In genomic region chr11:45339754-45340519, GRCh38 we compare ENCODE assay signal across 2 cellular contexts.
TF ChIP-seq lines count a peak whose summit lies in the region.

No MANE protein-coding gene starts in this region.

TF ChIP-seq in A549, 52 proteins besides CTCF, POLR2A, EP300 and RAD21 (continued from another document):
- TF ChIP-seq, protein P1, sequence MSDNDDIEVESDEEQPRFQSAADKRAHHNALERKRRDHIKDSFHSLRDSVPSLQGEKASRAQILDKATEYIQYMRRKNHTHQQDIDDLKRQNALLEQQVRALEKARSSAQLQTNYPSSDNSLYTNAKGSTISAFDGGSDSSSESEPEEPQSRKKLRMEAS (IDR thresholded peaks at IDR 0.05): peak; percentile 68
- no peak for TF ChIP-seq HOXB13 (CRISPR knock-in tag; IDR thresholded peaks at IDR 0.05; ENCODE audit: low read depth)
- no peak for TF ChIP-seq FOXS1 (CRISPR knock-in tag; IDR thresholded peaks at IDR 0.05)

TF ChIP-seq in GM12878, 131 proteins besides CTCF, POLR2A, EP300 and RAD21 (continues in another document):
- TF ChIP-seq, protein P2, sequence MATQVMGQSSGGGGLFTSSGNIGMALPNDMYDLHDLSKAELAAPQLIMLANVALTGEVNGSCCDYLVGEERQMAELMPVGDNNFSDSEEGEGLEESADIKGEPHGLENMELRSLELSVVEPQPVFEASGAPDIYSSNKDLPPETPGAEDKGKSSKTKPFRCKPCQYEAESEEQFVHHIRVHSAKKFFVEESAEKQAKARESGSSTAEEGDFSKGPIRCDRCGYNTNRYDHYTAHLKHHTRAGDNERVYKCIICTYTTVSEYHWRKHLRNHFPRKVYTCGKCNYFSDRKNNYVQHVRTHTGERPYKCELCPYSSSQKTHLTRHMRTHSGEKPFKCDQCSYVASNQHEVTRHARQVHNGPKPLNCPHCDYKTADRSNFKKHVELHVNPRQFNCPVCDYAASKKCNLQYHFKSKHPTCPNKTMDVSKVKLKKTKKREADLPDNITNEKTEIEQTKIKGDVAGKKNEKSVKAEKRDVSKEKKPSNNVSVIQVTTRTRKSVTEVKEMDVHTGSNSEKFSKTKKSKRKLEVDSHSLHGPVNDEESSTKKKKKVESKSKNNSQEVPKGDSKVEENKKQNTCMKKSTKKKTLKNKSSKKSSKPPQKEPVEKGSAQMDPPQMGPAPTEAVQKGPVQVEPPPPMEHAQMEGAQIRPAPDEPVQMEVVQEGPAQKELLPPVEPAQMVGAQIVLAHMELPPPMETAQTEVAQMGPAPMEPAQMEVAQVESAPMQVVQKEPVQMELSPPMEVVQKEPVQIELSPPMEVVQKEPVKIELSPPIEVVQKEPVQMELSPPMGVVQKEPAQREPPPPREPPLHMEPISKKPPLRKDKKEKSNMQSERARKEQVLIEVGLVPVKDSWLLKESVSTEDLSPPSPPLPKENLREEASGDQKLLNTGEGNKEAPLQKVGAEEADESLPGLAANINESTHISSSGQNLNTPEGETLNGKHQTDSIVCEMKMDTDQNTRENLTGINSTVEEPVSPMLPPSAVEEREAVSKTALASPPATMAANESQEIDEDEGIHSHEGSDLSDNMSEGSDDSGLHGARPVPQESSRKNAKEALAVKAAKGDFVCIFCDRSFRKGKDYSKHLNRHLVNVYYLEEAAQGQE (IDR thresholded peaks at IDR 0.05; ENCODE audit: low read depth, low read length): no peak
- peak; percentile 28; the same call in 1 of the 2 replicates for TF ChIP-seq ZNF384 (IDR thresholded peaks at IDR 0.05; ENCODE audit: borderline replicate concordance, low read depth, low read length)
- TF ChIP-seq BRCA1 (IDR thresholded peaks at IDR 0.05; ENCODE audit: low read depth, low read length): no peak
- TF ChIP-seq CHD4 (IDR thresholded peaks at IDR 0.05): no peak
- peak; percentile 56; the same call in 1 of the 2 replicates for TF ChIP-seq CREB1 (IDR thresholded peaks at IDR 0.05; ENCODE audit: low read depth)
- TF ChIP-seq IKZF1 (conservative IDR thresholded peaks at IDR 0.05): no peak
- TF ChIP-seq RFX5 (IDR thresholded peaks at IDR 0.05; ENCODE audit: low read depth, low read length): no peak
- TF ChIP-seq NBN (IDR thresholded peaks at IDR 0.05): peak; percentile 45; the same call in 1 of the 2 replicates
- peak; percentile 54 for TF ChIP-seq SKIL (IDR thresholded peaks at IDR 0.05; ENCODE audit: low read depth, poor library complexity, severe bottlenecking)
- peak; percentile 92 for TF ChIP-seq POU2F2 (IDR thresholded peaks at IDR 0.05; ENCODE audit: borderline replicate concordance, low read depth, low read length)
- peak; percentile 66 for TF ChIP-seq PKNOX1 (IDR thresholded peaks at IDR 0.05)
- TF ChIP-seq MTA2 (IDR thresholded peaks at IDR 0.05; ENCODE audit: low read depth): peak; percentile 47
- 0 out of 2 replicates have a peak, but pooled peaks have one; percentile 43 for TF ChIP-seq HDGF (IDR thresholded peaks at IDR 0.05)
- TF ChIP-seq MYB (IDR thresholded peaks at IDR 0.05; ENCODE audit: borderline replicate concordance, low read depth, low read length): no peak
- TF ChIP-seq EGR1 (IDR thresholded peaks at IDR 0.05; ENCODE audit: borderline replicate concordance in 1 of 2, low read depth in 2 of 2, low read length in 2 of 2): 0 out of 3 replicates have a peak, but pooled peaks of 1 of the 2 experiments have one; percentile 3
- peak; percentile 72; the same call in 1 of the 2 replicates for TF ChIP-seq YY1 (IDR thresholded peaks at IDR 0.05; ENCODE audit: low read depth, low read length)
- no peak for TF ChIP-seq BACH1 (IDR thresholded peaks at IDR 0.05; ENCODE audit: borderline replicate concordance)
- TF ChIP-seq BHLHE40 (IDR thresholded peaks at IDR 0.05; ENCODE audit: borderline replicate concordance in 1 of 2, low read depth in 2 of 2, low read length in 1 of 2): peak in 1 of 2 experiments; percentile 33; a peak in 1 of 4 replicates
- TF ChIP-seq IRF5 (IDR thresholded peaks at IDR 0.05; ENCODE audit: borderline replicate concordance): no peak
- TF ChIP-seq USF2 (IDR thresholded peaks at IDR 0.05; ENCODE audit: borderline replicate concordance, low read depth, low read length): no peak
- peak; percentile 38; the same call in 1 of the 2 replicates for TF ChIP-seq BMI1 (IDR thresholded peaks at IDR 0.05; ENCODE audit: borderline replicate concordance)
- no peak for TF ChIP-seq CBX3 (IDR thresholded peaks at IDR 0.05; ENCODE audit: borderline replicate concordance, low read depth)
- TF ChIP-seq, protein P3, sequence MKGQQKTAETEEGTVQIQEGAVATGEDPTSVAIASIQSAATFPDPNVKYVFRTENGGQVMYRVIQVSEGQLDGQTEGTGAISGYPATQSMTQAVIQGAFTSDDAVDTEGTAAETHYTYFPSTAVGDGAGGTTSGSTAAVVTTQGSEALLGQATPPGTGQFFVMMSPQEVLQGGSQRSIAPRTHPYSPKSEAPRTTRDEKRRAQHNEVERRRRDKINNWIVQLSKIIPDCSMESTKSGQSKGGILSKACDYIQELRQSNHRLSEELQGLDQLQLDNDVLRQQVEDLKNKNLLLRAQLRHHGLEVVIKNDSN (IDR thresholded peaks at IDR 0.05; ENCODE audit: borderline replicate concordance, extremely low read length, insufficient read depth, low read depth, low read length): no peak
- 0 out of 2 replicates have a peak, but pooled peaks have one; percentile 4 for TF ChIP-seq NRF1 (conservative IDR thresholded peaks at IDR 0.05; ENCODE audit: low read depth, low read length)
- TF ChIP-seq SMARCA5 (IDR thresholded peaks at IDR 0.05): 0 out of 2 replicates have a peak, but pooled peaks have one; percentile 32
- TF ChIP-seq MXI1 (IDR thresholded peaks at IDR 0.05; ENCODE audit: low read depth, low read length): peak; percentile 49; the same call in 1 of the 2 replicates
- no peak for TF ChIP-seq RELB (IDR thresholded peaks at IDR 0.05; ENCODE audit: low read depth)
- no peak for TF ChIP-seq ZZZ3 (IDR thresholded peaks at IDR 0.05; ENCODE audit: control insufficient read depth, insufficient read length, low read depth)
- peak; percentile 76 for TF ChIP-seq GATAD2B (conservative IDR thresholded peaks at IDR 0.05; ENCODE audit: low read depth)
- no peak for TF ChIP-seq SUZ12 (IDR thresholded peaks at IDR 0.05; ENCODE audit: unreplicated experiment)
- peak; percentile 69 for TF ChIP-seq SMC3 (IDR thresholded peaks at IDR 0.05; ENCODE audit: borderline replicate concordance, low read length)
- TF ChIP-seq SPI1 (IDR thresholded peaks at IDR 0.05; ENCODE audit: borderline replicate concordance, insufficient read depth, low read depth, low read length): 0 out of 2 replicates have a peak, but pooled peaks have one; percentile 4
- TF ChIP-seq, protein P4, sequence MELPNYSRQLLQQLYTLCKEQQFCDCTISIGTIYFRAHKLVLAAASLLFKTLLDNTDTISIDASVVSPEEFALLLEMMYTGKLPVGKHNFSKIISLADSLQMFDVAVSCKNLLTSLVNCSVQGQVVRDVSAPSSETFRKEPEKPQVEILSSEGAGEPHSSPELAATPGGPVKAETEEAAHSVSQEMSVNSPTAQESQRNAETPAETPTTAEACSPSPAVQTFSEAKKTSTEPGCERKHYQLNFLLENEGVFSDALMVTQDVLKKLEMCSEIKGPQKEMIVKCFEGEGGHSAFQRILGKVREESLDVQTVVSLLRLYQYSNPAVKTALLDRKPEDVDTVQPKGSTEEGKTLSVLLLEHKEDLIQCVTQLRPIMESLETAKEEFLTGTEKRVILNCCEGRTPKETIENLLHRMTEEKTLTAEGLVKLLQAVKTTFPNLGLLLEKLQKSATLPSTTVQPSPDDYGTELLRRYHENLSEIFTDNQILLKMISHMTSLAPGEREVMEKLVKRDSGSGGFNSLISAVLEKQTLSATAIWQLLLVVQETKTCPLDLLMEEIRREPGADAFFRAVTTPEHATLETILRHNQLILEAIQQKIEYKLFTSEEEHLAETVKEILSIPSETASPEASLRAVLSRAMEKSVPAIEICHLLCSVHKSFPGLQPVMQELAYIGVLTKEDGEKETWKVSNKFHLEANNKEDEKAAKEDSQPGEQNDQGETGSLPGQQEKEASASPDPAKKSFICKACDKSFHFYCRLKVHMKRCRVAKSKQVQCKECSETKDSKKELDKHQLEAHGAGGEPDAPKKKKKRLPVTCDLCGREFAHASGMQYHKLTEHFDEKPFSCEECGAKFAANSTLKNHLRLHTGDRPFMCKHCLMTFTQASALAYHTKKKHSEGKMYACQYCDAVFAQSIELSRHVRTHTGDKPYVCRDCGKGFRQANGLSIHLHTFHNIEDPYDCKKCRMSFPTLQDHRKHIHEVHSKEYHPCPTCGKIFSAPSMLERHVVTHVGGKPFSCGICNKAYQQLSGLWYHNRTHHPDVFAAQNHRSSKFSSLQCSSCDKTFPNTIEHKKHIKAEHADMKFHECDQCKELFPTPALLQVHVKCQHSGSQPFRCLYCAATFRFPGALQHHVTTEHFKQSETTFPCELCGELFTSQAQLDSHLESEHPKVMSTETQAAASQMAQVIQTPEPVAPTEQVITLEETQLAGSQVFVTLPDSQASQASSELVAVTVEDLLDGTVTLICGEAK (IDR thresholded peaks at IDR 0.05; ENCODE audit: borderline replicate concordance): no peak
- peak; percentile 62 for TF ChIP-seq CREM (IDR thresholded peaks at IDR 0.05; ENCODE audit: low read depth)
- no peak for TF ChIP-seq ZBTB11 (CRISPR knock-in tag; IDR thresholded peaks at IDR 0.05)
- 0 out of 2 replicates have a peak, but pooled peaks have one; percentile 25 for TF ChIP-seq ATF7 (IDR thresholded peaks at IDR 0.05; ENCODE audit: low read depth)
- peak; percentile 35; the same call in 1 of the 2 replicates for TF ChIP-seq IRF4 (IDR thresholded peaks at IDR 0.05; ENCODE audit: low read depth, low read length)
